15 cellular contexts compared by ENCODE assay signal in the genomic region with DNA sequence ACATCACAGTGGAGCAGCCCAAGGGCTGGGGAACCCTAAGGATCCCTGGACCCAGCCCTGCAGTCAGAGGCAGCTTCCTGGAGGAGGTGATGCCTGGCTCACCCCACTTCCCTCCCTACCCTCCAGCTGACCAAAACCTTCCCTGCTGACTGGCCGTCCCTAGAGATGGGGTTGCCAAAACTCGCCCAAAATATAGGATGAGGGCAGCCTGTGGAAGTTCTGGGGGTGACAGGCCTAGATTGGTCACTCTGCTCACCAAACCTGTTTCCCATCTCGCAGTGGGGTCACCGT. TPM values are rescaled to one million over a fixed set of nuclear protein-coding genes. Genes with fewer than 3 reads are reported as not detected.
A peak's percentile ranks its signal among the peaks of the same experiment; 100 is the strongest.
DNase-seq lines count a peak whose midpoint lies in the region; ATAC-seq and TF ChIP-seq lines count a peak whose summit lies in the region.
"Had no signal": no experiment of that assay in that cellular context is flagged by ENCODE, and none has a peak within 500 bp of the region (broad histone marks: within the 10 kb centered on the region; RNA-seq: fewer than 3 reads in every experiment).

No MANE protein-coding gene starts in this region.

- H3K27ac ChIP-seq in HCT116 (ENCODE audit: low read depth, low read length) = peak overlapping the region; percentile 45
- peak overlapping the region; percentile 72 to 94 for H3K27ac ChIP-seq in ascending aorta
- peak overlapping the region; percentile 47 to 58 for H3K27ac ChIP-seq in left lung
- H3K27ac ChIP-seq in stomach smooth muscle (ENCODE audit: low read length) = peak overlapping the region; percentile 82
- H3K27ac ChIP-seq: SJCRH30, WERI-Rb-1 had no signal

- H3K4me3 ChIP-seq in HCT116 (replicated peaks in 1 of 2; ENCODE audit: low read depth in 1 of 2, low read length in 2 of 2) (no peak overlapping the region), ascending aorta (no peak overlapping the region), left lung (no peak overlapping the region), stomach smooth muscle (ENCODE audit: low read length in 2 of 2) (no peak overlapping the region)
- H3K4me3 ChIP-seq: SJCRH30 had no signal

- H3K79me2 ChIP-seq in HCT116 (ENCODE audit: insufficient read depth, low read length) = no peaks in the 10 kb centered on the region

- no peak overlapping the region for H2AFZ ChIP-seq in HCT116 (ENCODE audit: low read depth, low read length, poor library complexity, severe bottlenecking)

- intact Hi-C loops in HCT116 (cut with micrococcal nuclease) = no loop called here
- intact Hi-C loops in ascending aorta (cut with DNase I) = loop anchor here (2.0 to 10.0 kb wide), 2 partner anchors 39 to 801 kb away; no protein-coding TSS in a partner anchor
- intact Hi-C loops in left lung (cut with DNase I) = loop anchor here (5.0 to 10.0 kb wide), 2 partner anchors 108 to 121 kb away; no protein-coding TSS in a partner anchor

- no peak overlapping the region for H3K4me2 ChIP-seq in HCT116 (ENCODE audit: low read length)

- no peaks in the 10 kb centered on the region for H4K20me1 ChIP-seq in HCT116 (ENCODE audit: insufficient read depth)

- CTCF ChIA-PET in HCT116 (lab: Charles Lee) = interaction anchor here (1.2 to 10.7 kb wide), 3 partner anchors 109 to 127 kb away, joined by 4 to 151 read pairs (median 10); no protein-coding TSS in a partner anchor

- H3K36me3 ChIP-seq in HCT116 (ENCODE audit: control insufficient read depth in 1 of 2, insufficient read depth in 2 of 2, low read length in 2 of 2) = peaks cover 3 to 14% of the 10 kb centered on the region in 2 experiments; a peak in 2 of 4 replicates
- peaks cover 8 to 28% of the 10 kb centered on the region in 2 donors for H3K36me3 ChIP-seq in ascending aorta
- peaks cover 0 to 42% of the 10 kb centered on the region in 2 donors for H3K36me3 ChIP-seq in left lung
- peaks cover 7 to 18% of the 10 kb centered on the region in 2 donors for H3K36me3 ChIP-seq in stomach smooth muscle (ENCODE audit: control insufficient read depth in 2 of 2, insufficient read depth in 2 of 2, low read length in 2 of 2)
- H3K36me3 ChIP-seq: WERI-Rb-1 had no signal

- no peaks in the 10 kb centered on the region for H3K9me2 ChIP-seq in HCT116 (ENCODE audit: insufficient read depth)

- H3K27me3 ChIP-seq in HCT116 (ENCODE audit: insufficient read depth, low read length) (no peaks in the 10 kb centered on the region), ascending aorta (no peaks in the 10 kb centered on the region), left lung (no peaks in the 10 kb centered on the region), stomach smooth muscle (ENCODE audit: control insufficient read depth in 1 of 2, insufficient read depth in 2 of 2, low read length in 2 of 2) (no peaks in the 10 kb centered on the region)
- H3K27me3 ChIP-seq: SJCRH30 had no signal

- RAD21 ChIA-PET in HCT116 (lab: Charles Lee; ENCODE audit: low non-redundant PET in 1 of 2, low total read pairs in 2 of 2, uncharacterized antibody in 2 of 2, unreplicated experiment in 2 of 2) = interaction anchor here (0.8 to 1.3 kb wide), 2 partner anchors 109 kb away, joined by 3 to 11 read pairs; no protein-coding TSS in a partner anchor

- DNase-seq in HCT116 (ENCODE audit: low read depth, low spot score) (no peak), ascending aorta (ENCODE audit: low spot score in 2 of 2) (no peak), left lung (no peak), dedifferentiated amniotic fluid mesenchymal stem cell (ENCODE audit: extremely low spot score) (no peak), midbrain (lab: John Stamatoyannopoulos, UW) (no peak), NCI-H1105 (lab: John Stamatoyannopoulos, UW) (no peak)
- DNase-seq: activated naive CD8-positive, alpha-beta T cell treated with anti-CD3 and anti-CD28 coated beads, Interleukin-2, amount 10 ng/mL, durations not matched to agents 7 days and 5 days; GDM1; NCI-H2029 treated with DMSO at 0.1 percent for 48 hours; NCI-H82; stimulated activated CD8-positive, alpha-beta memory T cell treated with anti-CD3 and anti-CD28 coated beads, Interleukin-4, amount 100 ng/mL, for 48 hours; WERI-Rb-1 had no signal

- no peak for TF ChIP-seq POLR2A in HCT116 (IDR thresholded peaks at IDR 0.05; ENCODE audit: borderline replicate concordance, extremely low read depth, insufficient read depth, insufficient read length)

- TF ChIP-seq CTCF in HCT116 (IDR thresholded peaks at IDR 0.05 in 2 of 3, conservative IDR thresholded peaks at IDR 0.05 in 1 of 3; ENCODE audit: borderline replicate concordance in 1 of 3, insufficient read depth in 1 of 3, low read depth in 2 of 3, low read length in 2 of 3) (no peak), ascending aorta (IDR thresholded peaks at IDR 0.05) (no peak), left lung (IDR thresholded peaks at IDR 0.05) (no peak)

- BruUV-seq in HCT116 (replicated peaks; lab: Mats Ljungman, UMichigan) = no TSS peak

- H3K9me3 ChIP-seq in HCT116 (ENCODE audit: control insufficient read depth in 1 of 2, insufficient read depth in 1 of 2, low read depth in 1 of 2, low read length in 2 of 2) = no peaks in the 10 kb centered on the region
- no peaks in the 10 kb centered on the region for H3K9me3 ChIP-seq in ascending aorta
- H3K9me3 ChIP-seq in left lung = no peaks in the 10 kb centered on the region
- H3K9me3 ChIP-seq in stomach smooth muscle (ENCODE audit: control insufficient read depth in 2 of 2, low read length in 2 of 2) = no peaks in the 10 kb centered on the region
- H3K9me3 ChIP-seq: SJCRH30 had no signal

- H3K9ac ChIP-seq in HCT116 (ENCODE audit: low read length) (no peak overlapping the region), stomach smooth muscle (ENCODE audit: low read length in 2 of 2) (no peak overlapping the region)

- POLR2A ChIA-PET in HCT116 (lab: Charles Lee) = interaction anchor here (0.9 to 1.3 kb wide), 2 partner anchors 107 to 109 kb away, joined by 3 read pairs; no protein-coding TSS in a partner anchor

- no peak for ATAC-seq in HCT116
- ATAC-seq in left lung = no peak
- ATAC-seq in HG02571 (IDR thresholded peaks at IDR 0.05; ENCODE audit: unreplicated experiment) = no peak

- H3K4me1 ChIP-seq in HCT116 (ENCODE audit: control insufficient read depth in 1 of 2, insufficient read depth in 2 of 2, low read length in 2 of 2) (peaks cover 7 to 30% of the 10 kb centered on the region in 2 experiments; a peak in 3 of 4 replicates), ascending aorta (peaks cover 15 to 40% of the 10 kb centered on the region in 2 donors), left lung (peaks cover 4 to 33% of the 10 kb centered on the region in 2 donors), stomach smooth muscle (ENCODE audit: control insufficient read depth, insufficient read depth, low read length) (peaks cover 70% of the 10 kb centered on the region)

- no peak for TF ChIP-seq RAD21 in HCT116 (IDR thresholded peaks at IDR 0.05; ENCODE audit: low read depth)

TF ChIP-seq in HCT116, 20 proteins besides CTCF, POLR2A, EP300 and RAD21 (continues in another document):
- TF ChIP-seq EZH2phosphoT487 (IDR thresholded peaks at IDR 0.05; ENCODE audit: borderline replicate concordance) (no peak), SRF (IDR thresholded peaks at IDR 0.05; ENCODE audit: low read depth) (no peak), POLR2AphosphoS5 (IDR thresholded peaks at IDR 0.05; ENCODE audit: low read depth, low read length) (no peak; the same call in 1 of the 2 replicates), REST (IDR thresholded peaks at IDR 0.05; ENCODE audit: low read depth) (no peak), CBX3 (IDR thresholded peaks at IDR 0.05; ENCODE audit: low read depth) (no peak), YY1 (IDR thresholded peaks at IDR 0.05; ENCODE audit: extremely low read depth, insufficient replicate concordance, low read depth, low read length) (no peak), SIN3A (IDR thresholded peaks at IDR 0.05; ENCODE audit: low read depth) (no peak), EGR1 (IDR thresholded peaks at IDR 0.05; ENCODE audit: low read depth) (no peak), TCF7L2 (IDR thresholded peaks at IDR 0.05; ENCODE audit: borderline replicate concordance, extremely low read depth, insufficient read depth, insufficient read length) (no peak), ZNF274 (IDR thresholded peaks at IDR 0.05; ENCODE audit: low read depth, low read length) (no peak), ZFX (IDR thresholded peaks at IDR 0.05) (no peak), EZH2 (IDR thresholded peaks at IDR 0.05) (no peak)
- TF ChIP-seq, protein P1, sequence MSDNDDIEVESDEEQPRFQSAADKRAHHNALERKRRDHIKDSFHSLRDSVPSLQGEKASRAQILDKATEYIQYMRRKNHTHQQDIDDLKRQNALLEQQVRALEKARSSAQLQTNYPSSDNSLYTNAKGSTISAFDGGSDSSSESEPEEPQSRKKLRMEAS (IDR thresholded peaks at IDR 0.05) = no peak
- TF ChIP-seq, protein P2, sequence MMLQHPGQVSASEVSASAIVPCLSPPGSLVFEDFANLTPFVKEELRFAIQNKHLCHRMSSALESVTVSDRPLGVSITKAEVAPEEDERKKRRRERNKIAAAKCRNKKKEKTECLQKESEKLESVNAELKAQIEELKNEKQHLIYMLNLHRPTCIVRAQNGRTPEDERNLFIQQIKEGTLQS (IDR thresholded peaks at IDR 0.05) = no peak

RNA-seq across cellular contexts. Expression of gene PPARA, which starts 35.0 kb away (rescaled TPM):
- total RNA-seq in HCT116 (2021; ENCODE audit: unreplicated experiment) (14.5 TPM), ascending aorta (20.1 TPM), left lung (10 to 100 TPM; 19.4 to 22.3 TPM)
- polyA plus RNA-seq in HCT116 (2012) = 4.8 and 5.6 TPM in 2 replicates
